Comparison of ENCODE assay signal across 22 cellular contexts in the genomic region with DNA sequence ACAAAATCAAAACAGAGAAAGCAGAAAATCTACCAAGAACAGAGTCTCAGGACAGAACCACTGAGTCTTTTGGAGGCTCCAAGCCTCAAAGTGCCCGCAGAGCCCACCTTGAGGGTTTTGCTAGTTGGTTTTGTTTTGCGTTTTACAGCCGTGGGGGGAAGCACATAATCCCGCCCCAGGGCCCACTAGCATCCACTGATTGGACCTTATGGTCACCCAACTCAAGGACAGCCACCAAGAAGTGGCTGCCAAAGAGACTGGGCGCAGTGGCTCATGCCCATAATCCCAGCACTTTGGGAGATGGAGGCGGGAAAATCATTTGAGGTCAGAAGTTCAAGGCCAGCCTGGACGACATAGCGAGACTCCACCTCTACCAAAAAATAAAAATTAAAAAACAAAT. TPM values are rescaled to one million over a fixed set of nuclear protein-coding genes. Genes with fewer than 3 reads are reported as not detected.
A peak's percentile ranks its signal among the peaks of the same experiment; 100 is the strongest.
DNase-seq lines count a peak whose midpoint lies in the region; ATAC-seq and TF ChIP-seq lines count a peak whose summit lies in the region.
"Had no signal": no experiment of that assay in that cellular context is flagged by ENCODE, and none has a peak within 500 bp of the region (broad histone marks: within the 10 kb centered on the region; RNA-seq: fewer than 3 reads in every experiment).

No MANE protein-coding gene starts in this region.

- ATAC-seq in upper lobe of right lung: no peak
- ATAC-seq: GM12878, HepG2 had no signal

- H3K36me3 ChIP-seq in upper lobe of right lung: no peaks in the 10 kb centered on the region
- H3K36me3 ChIP-seq in esophagus squamous epithelium: no peaks in the 10 kb centered on the region
- H3K36me3 ChIP-seq: BE2C, HAP-1 had no signal

- POLR2A ChIA-PET in MCF 10A (lab: Yijun Ruan, JAX): interaction anchor here (0.8 kb wide), 1 partner anchor 31 kb away, joined by 4 read pairs; no protein-coding TSS in a partner anchor

- H3K27me3 ChIP-seq in upper lobe of right lung (no peaks in the 10 kb centered on the region), esophagus squamous epithelium (peaks cover 0 to 31% (median 0%) of the 10 kb centered on the region in 4 donors)
- H3K27me3 ChIP-seq: BE2C had no signal

- peak overlapping the region; percentile 21 for H3K27ac Mint-ChIP-seq in activated T-helper 1 cell treated with anti-CD3 and anti-CD28 coated beads, Interleukin-12 subunit alpha, Interleukin-12 subunit beta, Interleukin-2, Interleukin-4 antibody, amounts not matched to agents 30 ng/mL and 10 ng/mL and 1 ng/mL, durations not matched to agents 14 hours and 24 hours and 36 hours
- H3K27ac Mint-ChIP-seq in MCF 10A (ENCODE audit: low read depth, unreplicated experiment): no peak overlapping the region
- H3K27ac Mint-ChIP-seq: CD4-positive, CD25-positive, alpha-beta regulatory T cell had no signal

- H3K27ac ChIP-seq in upper lobe of right lung (no peak overlapping the region), esophagus squamous epithelium (no peak overlapping the region)
- H3K27ac ChIP-seq: GM23248 had no signal

- TF ChIP-seq POLR2A in esophagus squamous epithelium (IDR thresholded peaks at IDR 0.05): no peak

- no peaks in the 10 kb centered on the region for H3K9me3 ChIP-seq in upper lobe of right lung
- H3K9me3 ChIP-seq in esophagus squamous epithelium: no peaks in the 10 kb centered on the region
- H3K9me3 ChIP-seq: BE2C, HAP-1 had no signal

- TSS peak; percentile 82 for BruUV-seq in MCF 10A (replicated peaks; lab: Mats Ljungman, UMichigan)

- no peaks in the 10 kb centered on the region for H3K36me3 Mint-ChIP-seq in activated T-helper 1 cell treated with anti-CD3 and anti-CD28 coated beads, Interleukin-12 subunit alpha, Interleukin-12 subunit beta, Interleukin-2, Interleukin-4 antibody, amounts not matched to agents 30 ng/mL and 10 ng/mL and 1 ng/mL, durations not matched to agents 14 hours and 24 hours and 36 hours (ENCODE audit: low read depth)
- peaks cover 13% of the 10 kb centered on the region for H3K36me3 Mint-ChIP-seq in MCF 10A (ENCODE audit: insufficient read depth, unreplicated experiment)
- H3K36me3 Mint-ChIP-seq: CD4-positive, CD25-positive, alpha-beta regulatory T cell; CD8-positive, alpha-beta memory T cell had no signal

- no peaks in the 10 kb centered on the region for H3K4me1 Mint-ChIP-seq in activated T-helper 1 cell treated with anti-CD3 and anti-CD28 coated beads, Interleukin-12 subunit alpha, Interleukin-12 subunit beta, Interleukin-2, Interleukin-4 antibody, amounts not matched to agents 30 ng/mL and 10 ng/mL and 1 ng/mL, durations not matched to agents 14 hours and 24 hours and 36 hours (ENCODE audit: low read depth)
- no peaks in the 10 kb centered on the region for H3K4me1 Mint-ChIP-seq in MCF 10A (ENCODE audit: insufficient read depth, unreplicated experiment)
- H3K4me1 Mint-ChIP-seq: CD4-positive, CD25-positive, alpha-beta regulatory T cell; CD8-positive, alpha-beta memory T cell had no signal

- no peak overlapping the region for H3K4me3 Mint-ChIP-seq in activated T-helper 1 cell treated with anti-CD3 and anti-CD28 coated beads, Interleukin-12 subunit alpha, Interleukin-12 subunit beta, Interleukin-2, Interleukin-4 antibody, amounts not matched to agents 30 ng/mL and 10 ng/mL and 1 ng/mL, durations not matched to agents 14 hours and 24 hours and 36 hours
- no peak overlapping the region for H3K4me3 Mint-ChIP-seq in MCF 10A (ENCODE audit: unreplicated experiment)
- H3K4me3 Mint-ChIP-seq: CD4-positive, CD25-positive, alpha-beta regulatory T cell; CD8-positive, alpha-beta memory T cell had no signal

- H3K4me1 ChIP-seq in upper lobe of right lung: no peaks in the 10 kb centered on the region
- H3K4me1 ChIP-seq in esophagus squamous epithelium: no peaks in the 10 kb centered on the region
- H3K4me1 ChIP-seq: BE2C, HAP-1 had no signal

- DNase-seq in activated T-helper 1 cell treated with anti-CD3 and anti-CD28 coated beads, Interleukin-12 subunit alpha, Interleukin-12 subunit beta, Interleukin-2, Interleukin-4 antibody, amounts not matched to agents 30 ng/mL and 10 ng/mL and 1 ng/mL, durations not matched to agents 14 hours and 24 hours and 36 hours (ENCODE audit: low spot score): no peak
- no peak for DNase-seq in MCF 10A (ENCODE audit: unreplicated experiment)
- peak; percentile 72 for DNase-seq in mesenteric fat pad (ENCODE audit: low spot score)
- DNase-seq in upper lobe of right lung: peak; percentile 48
- DNase-seq in NCI-H1694 treated with DMSO at 0.1 percent for 48 hours (lab: John Stamatoyannopoulos, UW): no peak
- no peak for DNase-seq in esophagus squamous epithelium (lab: John Stamatoyannopoulos, UW)
- DNase-seq: ACHN; BE2C; C1 segment of cervical spinal cord; CD4-positive, CD25-positive, alpha-beta regulatory T cell; CD8-positive, alpha-beta memory T cell; COR-L47; DMS 273 treated with DMSO at 0.1 percent for 48 hours; DMS53; DND-41; EL; GM23248 had no signal

- WGBS in esophagus squamous epithelium, 2 donors: 73 to 90% methylated on average over 5 to 7 of the region's 8 CpGs

- H3K4me3 ChIP-seq in upper lobe of right lung: no peak overlapping the region
- no peak overlapping the region for H3K4me3 ChIP-seq in esophagus squamous epithelium
- H3K4me3 ChIP-seq: GM12878, GM23248, HAP-1 had no signal

- TF ChIP-seq CTCF in MCF 10A (IDR thresholded peaks at IDR 0.05; ENCODE audit: unreplicated experiment) (no peak), upper lobe of right lung (IDR thresholded peaks at IDR 0.05) (no peak), esophagus squamous epithelium (IDR thresholded peaks at IDR 0.05) (no peak)

- CTCF ChIA-PET in MCF 10A (lab: Yijun Ruan, JAX): no interaction called here

- H3K9me3 Mint-ChIP-seq in activated T-helper 1 cell treated with anti-CD3 and anti-CD28 coated beads, Interleukin-12 subunit alpha, Interleukin-12 subunit beta, Interleukin-2, Interleukin-4 antibody, amounts not matched to agents 30 ng/mL and 10 ng/mL and 1 ng/mL, durations not matched to agents 14 hours and 24 hours and 36 hours: no peaks in the 10 kb centered on the region
- H3K9me3 Mint-ChIP-seq in MCF 10A (ENCODE audit: unreplicated experiment): no peaks in the 10 kb centered on the region
- H3K9me3 Mint-ChIP-seq: CD8-positive, alpha-beta memory T cell had no signal

- intact Hi-C loops in activated T-helper 1 cell treated with anti-CD3 and anti-CD28 coated beads, Interleukin-12 subunit alpha, Interleukin-12 subunit beta, Interleukin-2, Interleukin-4 antibody, amounts not matched to agents 30 ng/mL and 10 ng/mL and 1 ng/mL, durations not matched to agents 14 hours and 24 hours and 36 hours (cut with micrococcal nuclease): no loop called here
- intact Hi-C loops in MCF 10A (cut with micrococcal nuclease) (no loop called here), upper lobe of right lung (cut with DNase I) (no loop called here), esophagus squamous epithelium (cut with DNase I) (loop anchor here (5.0 to 10.0 kb wide), 3 partner anchors 36 to 141 kb away; no protein-coding TSS in a partner anchor)

- H3K27me3 Mint-ChIP-seq in activated T-helper 1 cell treated with anti-CD3 and anti-CD28 coated beads, Interleukin-12 subunit alpha, Interleukin-12 subunit beta, Interleukin-2, Interleukin-4 antibody, amounts not matched to agents 30 ng/mL and 10 ng/mL and 1 ng/mL, durations not matched to agents 14 hours and 24 hours and 36 hours (ENCODE audit: insufficient read depth): peaks cover 7% of the 10 kb centered on the region
- no peaks in the 10 kb centered on the region for H3K27me3 Mint-ChIP-seq in MCF 10A (ENCODE audit: insufficient read depth, unreplicated experiment)

RNA-seq across cellular contexts. Expression of a gene that starts 9.9 kb away (rescaled TPM):
- total RNA-seq in activated T-helper 1 cell treated with anti-CD3 and anti-CD28 coated beads, Interleukin-12 subunit alpha, Interleukin-12 subunit beta, Interleukin-2, Interleukin-4 antibody, amounts not matched to agents 30 ng/mL and 10 ng/mL and 1 ng/mL, durations not matched to agents 14 hours and 24 hours and 36 hours: not detected in 2 replicates
- total RNA-seq in MCF 10A (2022) (18.5 and 27.6 TPM in 2 replicates), mesenteric fat pad (2.9 TPM), upper lobe of right lung (80.2 TPM), esophagus squamous epithelium (100 to 1,000 TPM in 1 of 4 donors, 10 to 100 TPM in 3; 24.0 to 104 (median 50.5) TPM)
- total RNA-seq: CD4-positive, CD25-positive, alpha-beta regulatory T cell; CD8-positive, alpha-beta memory T cell; G401; GM12878; GM23248; H4; HepG2 had no signal

RNA-seq across cellular contexts. Expression of a gene that starts 38.8 kb away (rescaled TPM):
- 0.51 and 0.78 TPM in 2 replicates for total RNA-seq in activated T-helper 1 cell treated with anti-CD3 and anti-CD28 coated beads, Interleukin-12 subunit alpha, Interleukin-12 subunit beta, Interleukin-2, Interleukin-4 antibody, amounts not matched to agents 30 ng/mL and 10 ng/mL and 1 ng/mL, durations not matched to agents 14 hours and 24 hours and 36 hours
- total RNA-seq in MCF 10A (2022): 1.3 TPM in 1 of 2 replicates, not detected in the other
- not detected for total RNA-seq in mesenteric fat pad
- total RNA-seq in upper lobe of right lung: not detected
- 10 to 100 TPM in 2 of 4 donors, 1 to 10 TPM in 1, under 1 TPM in 1; 0.76 to 34.6 (median 10.8) TPM for total RNA-seq in esophagus squamous epithelium
- total RNA-seq: CD4-positive, CD25-positive, alpha-beta regulatory T cell; G401; GM23248; H4; HepG2 had no signal

RNA-seq across cellular contexts. Expression of a gene that starts 46.3 kb away (rescaled TPM):
- not detected in 2 replicates for total RNA-seq in activated T-helper 1 cell treated with anti-CD3 and anti-CD28 coated beads, Interleukin-12 subunit alpha, Interleukin-12 subunit beta, Interleukin-2, Interleukin-4 antibody, amounts not matched to agents 30 ng/mL and 10 ng/mL and 1 ng/mL, durations not matched to agents 14 hours and 24 hours and 36 hours
- total RNA-seq in MCF 10A (2022): not detected in 2 replicates
- total RNA-seq in mesenteric fat pad: not detected
- total RNA-seq in upper lobe of right lung: 2.6 TPM
- not detected for total RNA-seq in esophagus squamous epithelium
- total RNA-seq: CD4-positive, CD25-positive, alpha-beta regulatory T cell; CD8-positive, alpha-beta memory T cell; G401; GM12878; H4; HepG2 had no signal

Comparison
In these comparisons a context has a peak if more than half of its experiments do, and no peak if none do; other contexts are left out.
1. DNase-seq: peak in mesenteric fat pad (single experiment) and upper lobe of right lung (single experiment); none in activated T-helper 1 cell treated with anti-CD3 and anti-CD28 coated beads, Interleukin-12 subunit alpha, Interleukin-12 subunit beta, Interleukin-2, Interleukin-4 antibody, amounts not matched to agents 30 ng/mL and 10 ng/mL and 1 ng/mL, durations not matched to agents 14 hours and 24 hours and 36 hours (single experiment), MCF 10A (single experiment), NCI-H1694 treated with DMSO at 0.1 percent for 48 hours (single experiment) and esophagus squamous epithelium (single experiment).